ENCODE assay signal across 28 cellular contexts in the genomic region with DNA sequence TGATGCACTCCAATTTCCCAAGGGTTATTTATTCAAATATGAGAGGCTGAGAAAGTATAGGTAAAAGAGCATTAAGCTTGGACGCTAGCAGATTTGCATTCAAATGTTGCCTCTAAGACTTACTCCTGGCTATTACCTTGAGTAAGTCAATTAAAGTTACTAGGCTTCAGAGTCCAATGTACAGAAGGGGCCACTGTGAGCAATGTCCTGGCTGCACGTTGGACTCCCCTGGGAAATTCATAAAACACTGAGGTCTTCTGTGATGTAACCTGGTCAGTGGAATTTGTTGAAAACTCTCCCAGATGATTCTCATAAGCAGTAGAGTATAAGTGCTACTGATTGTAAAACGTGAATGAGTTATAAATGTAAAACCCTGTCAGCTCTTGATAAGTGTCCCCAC.
"Had no signal": no experiment of that assay in that cellular context is flagged by ENCODE, and none has a peak within 500 bp of the region (broad histone marks: within the 10 kb centered on the region; RNA-seq: fewer than 3 reads in every experiment).

No MANE protein-coding gene starts in this region.

- DNase-seq: hypothalamus; immature natural killer cell; islet precursor cell; left lung; lower lobe of right lung; mammary epithelial cell; mesenchymal stem cell; naive thymus-derived CD4-positive, alpha-beta T cell; nucleus accumbens; pancreas; posterior cingulate gyrus; retina; right cardiac atrium; sigmoid colon; small intestine; spleen; stimulated activated CD4-positive, alpha-beta T cell treated with anti-CD3 and anti-CD28 coated beads, Interleukin-4, amount 100 ng/mL, for 24 hours; stimulated activated naive CD4-positive, alpha-beta T cell had no signal

- H3K36me3 Mint-ChIP-seq: immature natural killer cell; mesothelial cell of epicardium; naive thymus-derived CD4-positive, alpha-beta T cell; natural killer cell treated with Interleukin-12 subunit alpha and Interleukin-12 subunit beta and Interleukin-15 and Interleukin-18, amount 100 ng/mL, for 72 hours; stimulated activated effector memory CD8-positive, alpha-beta T cell treated with anti-CD3 and anti-CD28 coated beads, Interleukin-12 subunit alpha, Interleukin-12 subunit beta, amount 100 ng/mL, for 72 hours; type B pancreatic cell had no signal

- H3K9me3 ChIP-seq: left lung, lower lobe of right lung, pancreas, prostate gland, sigmoid colon, spleen, suprapubic skin, tibial nerve, vagina had no signal

- H3K4me1 ChIP-seq: left lung, lower lobe of right lung, pancreas, prostate gland, sigmoid colon, suprapubic skin, tibial nerve, vagina had no signal

- H3K27me3 Mint-ChIP-seq: natural killer cell treated with Interleukin-12 subunit alpha and Interleukin-12 subunit beta and Interleukin-15 and Interleukin-18, amount 100 ng/mL, for 72 hours; stimulated activated naive CD8-positive, alpha-beta T cell treated with anti-CD3 and anti-CD28 coated beads, Interleukin-15, Interleukin-2, amounts not matched to agents 100 ng/mL and 50 ng/mL, for 24 hours had no signal

- H3K4me1 Mint-ChIP-seq: immature natural killer cell; naive thymus-derived CD4-positive, alpha-beta T cell; stimulated activated effector memory CD8-positive, alpha-beta T cell treated with anti-CD3 and anti-CD28 coated beads, Interleukin-12 subunit alpha, Interleukin-12 subunit beta, amount 100 ng/mL, for 72 hours had no signal

- H3K4me3 ChIP-seq: left lung, lower lobe of right lung, pancreas, prostate gland, sigmoid colon, spleen, suprapubic skin, tibial nerve, vagina had no signal

- ATAC-seq: left lung; lower lobe of right lung; naive thymus-derived CD4-positive, alpha-beta T cell; natural killer cell treated with Interleukin-12 subunit alpha and Interleukin-12 subunit beta and Interleukin-15 and Interleukin-18, amount 100 ng/mL, for 72 hours; pancreas; right cardiac atrium; stimulated activated effector memory CD8-positive, alpha-beta T cell treated with anti-CD3 and anti-CD28 coated beads, Interleukin-12 subunit alpha, Interleukin-12 subunit beta, amount 100 ng/mL, for 72 hours had no signal

- H3K27me3 ChIP-seq: left lung, pancreas, sigmoid colon, suprapubic skin, tibial nerve, vagina had no signal

- H3K27ac Mint-ChIP-seq: immature natural killer cell; mesothelial cell of epicardium; naive thymus-derived CD4-positive, alpha-beta T cell; natural killer cell treated with Interleukin-12 subunit alpha and Interleukin-12 subunit beta and Interleukin-15 and Interleukin-18, amount 100 ng/mL, for 72 hours; stimulated activated effector memory CD8-positive, alpha-beta T cell treated with anti-CD3 and anti-CD28 coated beads, Interleukin-12 subunit alpha, Interleukin-12 subunit beta, amount 100 ng/mL, for 72 hours; stimulated activated naive CD8-positive, alpha-beta T cell treated with anti-CD3 and anti-CD28 coated beads, Interleukin-15, Interleukin-2, amounts not matched to agents 100 ng/mL and 50 ng/mL, for 24 hours; type B pancreatic cell had no signal

- H3K27ac ChIP-seq: left lung, lower lobe of right lung, pancreas, prostate gland, sigmoid colon, spleen, suprapubic skin, tibial nerve, vagina had no signal

- H3K9me3 Mint-ChIP-seq: neural crest cell; stimulated activated effector memory CD8-positive, alpha-beta T cell treated with anti-CD3 and anti-CD28 coated beads, Interleukin-12 subunit alpha, Interleukin-12 subunit beta, amount 100 ng/mL, for 72 hours; stimulated activated naive CD8-positive, alpha-beta T cell treated with anti-CD3 and anti-CD28 coated beads, Interleukin-15, Interleukin-2, amounts not matched to agents 100 ng/mL and 50 ng/mL, for 24 hours had no signal

- H3K36me3 ChIP-seq: left lung, lower lobe of right lung, pancreas, prostate gland, sigmoid colon, spleen, suprapubic skin, tibial nerve, vagina had no signal

- H3K4me3 Mint-ChIP-seq: immature natural killer cell; mesothelial cell of epicardium; naive thymus-derived CD4-positive, alpha-beta T cell; natural killer cell treated with Interleukin-12 subunit alpha and Interleukin-12 subunit beta and Interleukin-15 and Interleukin-18, amount 100 ng/mL, for 72 hours; neural crest cell; stimulated activated effector memory CD8-positive, alpha-beta T cell treated with anti-CD3 and anti-CD28 coated beads, Interleukin-12 subunit alpha, Interleukin-12 subunit beta, amount 100 ng/mL, for 72 hours; stimulated activated naive CD8-positive, alpha-beta T cell treated with anti-CD3 and anti-CD28 coated beads, Interleukin-15, Interleukin-2, amounts not matched to agents 100 ng/mL and 50 ng/mL, for 24 hours had no signal
